ENCODE assay signal across 8 cellular contexts in genomic region chr6:33213166-33213988, GRCh38. TPM values are rescaled to one million over a fixed set of nuclear protein-coding genes. Genes with fewer than 3 reads are reported as not detected.
A peak's percentile ranks its signal among the peaks of the same experiment; 100 is the strongest.
DNase-seq lines count a peak whose midpoint lies in the region; ATAC-seq and TF ChIP-seq lines count a peak whose summit lies in the region.

No MANE protein-coding gene starts in this region.

- peaks cover 36% of the 10 kb centered on the region for H3K4me1 Mint-ChIP-seq in activated naive CD4-positive, alpha-beta T cell treated with anti-CD3 and anti-CD28 coated beads, Interleukin-2, amount 50 U/mL, for 24 hours
- peaks cover 57% of the 10 kb centered on the region for H3K4me1 Mint-ChIP-seq in activated CD8-positive, alpha-beta T cell treated with anti-CD3 and anti-CD28 coated beads, Interleukin-2, amount 10 ng/mL, durations not matched to agents 7 days and 5 days (ENCODE audit: low read depth)

- H3K4me3 Mint-ChIP-seq in activated naive CD4-positive, alpha-beta T cell treated with anti-CD3 and anti-CD28 coated beads, Interleukin-2, amount 50 U/mL, for 24 hours: peak overlapping the region; percentile 83
- peak overlapping the region; percentile 66 for H3K4me3 Mint-ChIP-seq in activated CD8-positive, alpha-beta T cell treated with anti-CD3 and anti-CD28 coated beads, Interleukin-2, amount 10 ng/mL, durations not matched to agents 7 days and 5 days

- peak overlapping the region in 8 of 12 donors; percentile 5 to 66 (median 38) for H3K27ac ChIP-seq in heart left ventricle

- peaks cover 0 to 25% (median 17%) of the 10 kb centered on the region in 9 donors for H3K36me3 ChIP-seq in heart left ventricle

- TF ChIP-seq POLR2A in heart left ventricle (IDR thresholded peaks at IDR 0.05): no peak

- WGBS in heart left ventricle, 4 donors: 0 to 1% (median 1%) methylated on average over 43 of the region's 43 CpGs

- CTCF ChIA-PET in activated CD8-positive, alpha-beta T cell treated with anti-CD3 and anti-CD28 coated beads, Interleukin-2, amount 10 ng/mL, durations not matched to agents 7 days and 5 days (lab: Charles Lee): no interaction called here

- POLR2A ChIA-PET in activated CD8-positive, alpha-beta T cell treated with anti-CD3 and anti-CD28 coated beads, Interleukin-2, amount 10 ng/mL, durations not matched to agents 7 days and 5 days (lab: Charles Lee): interaction anchor here (1.0 to 1.1 kb wide), 2 partner anchors 9 to 241 kb away, joined by 3 to 5 read pairs; partner anchors contain the start of gene HSD17B8

- H3K36me3 Mint-ChIP-seq in activated naive CD4-positive, alpha-beta T cell treated with anti-CD3 and anti-CD28 coated beads, Interleukin-2, amount 50 U/mL, for 24 hours: peaks cover 11% of the 10 kb centered on the region
- H3K36me3 Mint-ChIP-seq in activated CD8-positive, alpha-beta T cell treated with anti-CD3 and anti-CD28 coated beads, Interleukin-2, amount 10 ng/mL, durations not matched to agents 7 days and 5 days (ENCODE audit: low read depth): peaks cover 20% of the 10 kb centered on the region

- H3K27ac Mint-ChIP-seq in activated naive CD4-positive, alpha-beta T cell treated with anti-CD3 and anti-CD28 coated beads, Interleukin-2, amount 50 U/mL, for 24 hours: no peak overlapping the region
- H3K27ac Mint-ChIP-seq in activated CD8-positive, alpha-beta T cell treated with anti-CD3 and anti-CD28 coated beads, Interleukin-2, amount 10 ng/mL, durations not matched to agents 7 days and 5 days: peak overlapping the region; percentile 58

- intact Hi-C loops in heart left ventricle (cut with DNase I): loop anchor here in 2 of 10 donors (5.0 kb wide), 1 partner anchor 34 kb away; no protein-coding TSS in a partner anchor

- H3K4me1 ChIP-seq in heart left ventricle: peaks cover 0 to 29% (median 17%) of the 10 kb centered on the region in 12 donors

- no peaks in the 10 kb centered on the region for H3K9me3 ChIP-seq in heart left ventricle

- ATAC-seq in activated CD8-positive, alpha-beta T cell treated with anti-CD3 and anti-CD28 coated beads, Interleukin-2, amount 10 ng/mL, durations not matched to agents 7 days and 5 days: peak; percentile 11
- ATAC-seq in heart left ventricle: peak; percentile 21 to 65 (median 36)

- TF ChIP-seq CTCF in heart left ventricle (IDR thresholded peaks at IDR 0.05): no peak
- TF ChIP-seq CTCF in retinal pigment epithelial cell (conservative IDR thresholded peaks at IDR 0.05; ENCODE audit: low read depth, low read length): no peak

- no peaks in the 10 kb centered on the region for H3K9me3 Mint-ChIP-seq in activated naive CD4-positive, alpha-beta T cell treated with anti-CD3 and anti-CD28 coated beads, Interleukin-2, amount 50 U/mL, for 24 hours
- H3K9me3 Mint-ChIP-seq in activated CD8-positive, alpha-beta T cell treated with anti-CD3 and anti-CD28 coated beads, Interleukin-2, amount 10 ng/mL, durations not matched to agents 7 days and 5 days (ENCODE audit: insufficient read depth): no peaks in the 10 kb centered on the region

- peaks cover 1% of the 10 kb centered on the region for H3K27me3 Mint-ChIP-seq in activated naive CD4-positive, alpha-beta T cell treated with anti-CD3 and anti-CD28 coated beads, Interleukin-2, amount 50 U/mL, for 24 hours
- peaks cover 11% of the 10 kb centered on the region for H3K27me3 Mint-ChIP-seq in activated CD8-positive, alpha-beta T cell treated with anti-CD3 and anti-CD28 coated beads, Interleukin-2, amount 10 ng/mL, durations not matched to agents 7 days and 5 days (ENCODE audit: low read depth)

- H3K4me3 ChIP-seq in heart left ventricle (peak overlapping the region; percentile 21 to 67 (median 56)), retinal pigment epithelial cell (ENCODE audit: low read length) (peak overlapping the region; percentile 53)

- no peak for DNase-seq in activated naive CD4-positive, alpha-beta T cell treated with anti-CD3 and anti-CD28 coated beads, Interleukin-2, amount 50 U/mL, for 16 hours
- DNase-seq in activated CD8-positive, alpha-beta T cell treated with anti-CD3 and anti-CD28 coated beads, Interleukin-2, amount 10 ng/mL, durations not matched to agents 7 days and 5 days: no peak
- DNase-seq in heart left ventricle (peak in 3 of 5 donors; percentile 46 to 70 (median 49)), retinal pigment epithelial cell (ENCODE audit: low read depth) (no peak), H4 (ENCODE audit: low spot score) (no peak), HuH-7.5 (ENCODE audit: low spot score) (no peak), NCI-H524 (lab: John Stamatoyannopoulos, UW) (no peak)

- peaks cover 0 to 5% (median 0%) of the 10 kb centered on the region in 9 donors for H3K27me3 ChIP-seq in heart left ventricle

RNA-seq across cellular contexts. Expression of gene RING1, which starts 5.1 kb away (rescaled TPM):
- total RNA-seq in activated CD8-positive, alpha-beta T cell treated with anti-CD3 and anti-CD28 coated beads, Interleukin-2, amount 10 ng/mL, durations not matched to agents 7 days and 5 days: 10 to 100 TPM; 39.8 to 44.6 TPM
- 10 to 100 TPM in 8 of 9 donors, 1 to 10 TPM in 1; 8.4 to 32.2 (median 27.3) TPM for total RNA-seq in heart left ventricle
- polyA plus RNA-seq in heart left ventricle: 10 to 100 TPM; 26.2 to 36.9 TPM
- total RNA-seq in H4 (2014; rRNA removed; shearing (Covaris generic)): 26.9 and 29.3 TPM in 2 replicates

RNA-seq across cellular contexts. Expression of gene HSD17B8, which starts 8.9 kb away (rescaled TPM):
- 10 to 100 TPM; 13.9 to 14.1 TPM for total RNA-seq in activated CD8-positive, alpha-beta T cell treated with anti-CD3 and anti-CD28 coated beads, Interleukin-2, amount 10 ng/mL, durations not matched to agents 7 days and 5 days
- 10 to 100 TPM; 15.8 to 31.7 (median 18.8) TPM for total RNA-seq in heart left ventricle
- 10 to 100 TPM; 16.7 to 17.9 TPM for polyA plus RNA-seq in heart left ventricle
- total RNA-seq in H4 (2014; rRNA removed; shearing (Covaris generic)): 1.2 and 5.6 TPM in 2 replicates

RNA-seq across cellular contexts. Expression of gene SLC39A7, which starts 12.7 kb away (rescaled TPM):
- 10 to 100 TPM; 45.6 to 50.8 TPM for total RNA-seq in activated CD8-positive, alpha-beta T cell treated with anti-CD3 and anti-CD28 coated beads, Interleukin-2, amount 10 ng/mL, durations not matched to agents 7 days and 5 days
- 10 to 100 TPM; 42.4 to 70.4 (median 55.3) TPM for total RNA-seq in heart left ventricle
- polyA plus RNA-seq in heart left ventricle: 100 to 1,000 TPM in 1 of 2 donors, 10 to 100 TPM in 1; 39.9 to 197 TPM
- 64.8 and 69.5 TPM in 2 replicates for total RNA-seq in H4 (2014; rRNA removed; shearing (Covaris generic))

RNA-seq across cellular contexts. Expression of gene RXRB, which starts 12.9 kb away (rescaled TPM):
- total RNA-seq in activated CD8-positive, alpha-beta T cell treated with anti-CD3 and anti-CD28 coated beads, Interleukin-2, amount 10 ng/mL, durations not matched to agents 7 days and 5 days: 10 to 100 TPM; 33.5 to 34.5 TPM
- total RNA-seq in heart left ventricle: 10 to 100 TPM; 20.7 to 39.6 (median 33.4) TPM
- 10 to 100 TPM; 24.6 to 29.8 TPM for polyA plus RNA-seq in heart left ventricle
- total RNA-seq in H4 (2014; rRNA removed; shearing (Covaris generic)): 7.8 and 8.3 TPM in 2 replicates

RNA-seq across cellular contexts. Expression of gene COL11A2, which starts 21.1 kb away (rescaled TPM):
- total RNA-seq in activated CD8-positive, alpha-beta T cell treated with anti-CD3 and anti-CD28 coated beads, Interleukin-2, amount 10 ng/mL, durations not matched to agents 7 days and 5 days: under 1 TPM; 0.71 to 0.83 TPM
- 1 to 10 TPM in 4 of 9 donors, under 1 TPM in 5; 0.42 to 2.3 (median 0.93) TPM for total RNA-seq in heart left ventricle
- 1 to 10 TPM in 1 of 2 donors, under 1 TPM in 1; 0.39 to 4.9 TPM for polyA plus RNA-seq in heart left ventricle
- total RNA-seq in H4 (2014; rRNA removed; shearing (Covaris generic)): 0.10 and 0.39 TPM in 2 replicates

Comparison
In these comparisons a context has a peak if more than half of its experiments do, and no peak if none do; other contexts are left out.
1. DNase-seq: peak in heart left ventricle (3 of 5); none in activated naive CD4-positive, alpha-beta T cell treated with anti-CD3 and anti-CD28 coated beads, Interleukin-2, amount 50 U/mL, for 16 hours (single experiment), activated CD8-positive, alpha-beta T cell treated with anti-CD3 and anti-CD28 coated beads, Interleukin-2, amount 10 ng/mL, durations not matched to agents 7 days and 5 days (single experiment), retinal pigment epithelial cell (single experiment), H4 (single experiment), HuH-7.5 (single experiment) and NCI-H524 (0 of 2).